Comparison of ENCODE assay signal across 19 cellular contexts in genomic region chr18:64678048-64678447, GRCh38.
"Had no signal": no experiment of that assay in that cellular context is flagged by ENCODE, and none has a peak within 500 bp of the region (broad histone marks: within the 10 kb centered on the region; RNA-seq: fewer than 3 reads in every experiment).

No MANE protein-coding gene starts in this region.

- H3K4me3 Mint-ChIP-seq: activated CD4-positive, alpha-beta T cell treated with anti-CD3 and anti-CD28 coated beads, Interleukin-2, amount 10 ng/mL, durations not matched to agents 7 days and 5 days; activated T-cell treated with anti-CD3 and anti-CD28 coated beads, Interleukin-2, amount 50 U/mL, for 72 hours; nephron progenitor cell had no signal

- H3K9me3 Mint-ChIP-seq: nephron progenitor cell had no signal

- H3K4me1 Mint-ChIP-seq: activated CD4-positive, alpha-beta T cell treated with anti-CD3 and anti-CD28 coated beads, Interleukin-2, amount 10 ng/mL, durations not matched to agents 7 days and 5 days had no signal

- H3K27me3 Mint-ChIP-seq: activated CD4-positive, alpha-beta T cell treated with anti-CD3 and anti-CD28 coated beads, Interleukin-2, amount 10 ng/mL, durations not matched to agents 7 days and 5 days had no signal

- DNase-seq: activated CD4-positive, alpha-beta T cell treated with anti-CD3 and anti-CD28 coated beads, Interleukin-2, amount 10 ng/mL, durations not matched to agents 7 days and 5 days; activated CD4-positive, CD25-positive, alpha-beta regulatory T cell; activated CD8-positive, alpha-beta memory T cell treated with anti-CD3 and anti-CD28 coated beads, Interleukin-2, amount 50 U/mL, for 48 hours; activated gamma-delta T cell; activated T-cell treated with anti-CD3 and anti-CD28 coated beads, Interleukin-2, amount 50 U/mL, for 72 hours; heart right ventricle; kidney; left lung; nephron progenitor cell; right cardiac atrium; stimulated activated CD4-positive, alpha-beta T cell treated with anti-CD3 and anti-CD28 coated beads, Interleukin-15, amount 100 ng/mL, for 24 hours; stimulated activated CD4-positive, alpha-beta T cell treated with anti-CD3 and anti-CD28 coated beads, Interleukin-4, amount 100 ng/mL, for 1 hour; stimulated activated naive CD4-positive, alpha-beta T cell treated with Interleukin-2 at 50 U/mL for 16 hours; substantia nigra; trophoblast cell had no signal

- H3K27ac Mint-ChIP-seq: activated CD4-positive, alpha-beta T cell treated with anti-CD3 and anti-CD28 coated beads, Interleukin-2, amount 10 ng/mL, durations not matched to agents 7 days and 5 days; activated naive CD4-positive, alpha-beta T cell treated with anti-CD3 and anti-CD28 coated beads, Interleukin-2, amount 50 U/mL, for 72 hours; activated T-cell treated with anti-CD3 and anti-CD28 coated beads, Interleukin-2, amount 50 U/mL, for 72 hours; nephron progenitor cell had no signal

- H3K27me3 ChIP-seq: heart right ventricle, left lung had no signal

- ATAC-seq: activated naive CD4-positive, alpha-beta T cell treated with anti-CD3 and anti-CD28 coated beads, Interleukin-2, amount 50 U/mL, for 72 hours; activated T-cell treated with anti-CD3 and anti-CD28 coated beads, Interleukin-2, amount 50 U/mL, for 72 hours; gastroesophageal sphincter; heart right ventricle; left lung; right cardiac atrium had no signal

- H3K36me3 ChIP-seq: gastroesophageal sphincter, heart right ventricle, left lung, prostate gland had no signal

- H3K27ac ChIP-seq: gastroesophageal sphincter, heart right ventricle, left lung, prostate gland, skin epidermis had no signal

- H3K36me3 Mint-ChIP-seq: activated naive CD4-positive, alpha-beta T cell treated with anti-CD3 and anti-CD28 coated beads, Interleukin-2, amount 50 U/mL, for 72 hours had no signal

- H3K4me1 ChIP-seq: gastroesophageal sphincter, heart right ventricle, left lung, prostate gland had no signal

- H3K9me3 ChIP-seq: gastroesophageal sphincter, heart right ventricle, prostate gland had no signal

- H3K4me3 ChIP-seq: gastroesophageal sphincter, heart right ventricle, left lung, prostate gland, skin epidermis had no signal
